Comparison of ENCODE assay signal across 8 cellular contexts in genomic region chr12:120686151-120686689, GRCh38. TPM values are rescaled to one million over a fixed set of nuclear protein-coding genes. Genes with fewer than 3 reads are reported as not detected.
DNase-seq lines count a peak whose midpoint lies in the region; ATAC-seq and TF ChIP-seq lines count a peak whose summit lies in the region.

No MANE protein-coding gene starts in this region.

- no peaks in the 10 kb centered on the region for H3K9me3 ChIP-seq in adrenal gland (replicated peaks in 1 of 3)
- no peaks in the 10 kb centered on the region for H3K9me3 ChIP-seq in heart right ventricle
- no peaks in the 10 kb centered on the region for H3K9me3 ChIP-seq in upper lobe of right lung

- H3K27me3 ChIP-seq in adrenal gland (no peaks in the 10 kb centered on the region), heart right ventricle (no peaks in the 10 kb centered on the region), upper lobe of right lung (no peaks in the 10 kb centered on the region)

- no peaks in the 10 kb centered on the region for H3K36me3 ChIP-seq in adrenal gland (replicated peaks in 1 of 2)
- no peaks in the 10 kb centered on the region for H3K36me3 ChIP-seq in heart right ventricle
- H3K36me3 ChIP-seq in upper lobe of right lung, result no peaks in the 10 kb centered on the region

- intact Hi-C loops in adrenal gland (cut with DNase I), result no loop called here
- intact Hi-C loops in heart right ventricle (cut with DNase I), result loop anchor here in 6 of 10 donors (2.0 to 5.0 kb wide), 4 partner anchors 25 to 39 kb away; partner anchors contain the start of gene UNC119B (in 1 of the 6)
- intact Hi-C loops in posterior cingulate gyrus (cut with DNase I), result loop anchor here (2.0 kb wide), 2 partner anchors 27 to 219 kb away; partner anchors contain the start of gene SPPL3
- intact Hi-C loops in upper lobe of right lung (cut with DNase I), result no loop called here

- peaks cover 29 to 44% of the 10 kb centered on the region in 2 donors for H3K4me1 ChIP-seq in adrenal gland (replicated peaks in 1 of 2)
- peaks cover 3 to 54% (median 41%) of the 10 kb centered on the region in 9 donors for H3K4me1 ChIP-seq in heart right ventricle
- peaks cover 20% of the 10 kb centered on the region for H3K4me1 ChIP-seq in upper lobe of right lung

- peak in 1 of 2 donors; percentile 59 for TF ChIP-seq POLR2A in adrenal gland (IDR thresholded peaks at IDR 0.05)

- H3K4me3 ChIP-seq in GM12865 (ENCODE audit: low read depth, low read length) (peak overlapping the region; percentile 79), adrenal gland (peak overlapping the region in 3 of 4 donors; percentile 59 to 92 (median 64)), heart right ventricle (peak overlapping the region; percentile 68 to 98 (median 90)), upper lobe of right lung (peak overlapping the region; percentile 91)

- TF ChIP-seq CTCF in GM12865 (IDR thresholded peaks at IDR 0.05; ENCODE audit: insufficient read depth, low read depth, low read length, missing control alignments) (no peak), adrenal gland (IDR thresholded peaks at IDR 0.05) (no peak), heart right ventricle (IDR thresholded peaks at IDR 0.05) (no peak), upper lobe of right lung (IDR thresholded peaks at IDR 0.05) (no peak)

- ATAC-seq in HG02763 (IDR thresholded peaks at IDR 0.05; ENCODE audit: unreplicated experiment), result peak; percentile 69
- peak; percentile 90 to 96 (median 95) for ATAC-seq in heart right ventricle
- peak; percentile 90 for ATAC-seq in upper lobe of right lung

- DNase-seq in GM12865 (ENCODE audit: low read depth), result peak; percentile 99
- DNase-seq in NCI-H1417 treated with DMSO at 0.1 percent for 48 hours (lab: John Stamatoyannopoulos, UW), result peak; percentile 84
- DNase-seq in SW 1271 (lab: John Stamatoyannopoulos, UW), result peak; percentile 95
- peak; percentile 98 to 99 (median 99) for DNase-seq in adrenal gland
- DNase-seq in heart right ventricle, result peak; percentile 97 to 98
- peak; percentile 98 to 100 (median 99) for DNase-seq in posterior cingulate gyrus
- peak; percentile 99 for DNase-seq in upper lobe of right lung

- peak overlapping the region; percentile 78 to 94 (median 85) for H3K27ac ChIP-seq in adrenal gland
- peak overlapping the region; percentile 50 to 95 (median 92) for H3K27ac ChIP-seq in heart right ventricle
- peak overlapping the region; percentile 88 for H3K27ac ChIP-seq in upper lobe of right lung

- WGBS in adrenal gland, 4 donors, result 0 to 1% (median 0%) methylated on average over 11 to 46 of the region's 46 CpGs
- WGBS in heart right ventricle, 2 donors, result 0 to 1% methylated on average over 46 of the region's 46 CpGs

RNA-seq across cellular contexts. Expression of gene MLEC, which starts 0.7 kb away (rescaled TPM):
- total RNA-seq in adrenal gland (100 to 1,000 TPM; 210 to 555 (median 303) TPM), heart right ventricle (100 to 1,000 TPM in 8 of 10 donors, 10 to 100 TPM in 2; 95.1 to 179 (median 118) TPM), upper lobe of right lung (115 TPM)
- polyA plus RNA-seq in adrenal gland (100 to 1,000 TPM in 1 of 3 donors, 10 to 100 TPM in 2; 68.3 to 286 (median 90.0) TPM), heart right ventricle (10 to 100 TPM; 35.3 to 59.2 TPM)

RNA-seq across cellular contexts. Expression of gene UNC119B, which starts 24.0 kb away (rescaled TPM):
- 10 to 100 TPM; 44.4 to 97.5 (median 70.0) TPM for total RNA-seq in adrenal gland
- polyA plus RNA-seq in adrenal gland, result 10 to 100 TPM; 14.0 to 43.9 (median 17.9) TPM
- total RNA-seq in heart right ventricle, result 10 to 100 TPM in 5 of 10 donors, 1 to 10 TPM in 5; 5.9 to 15.4 (median 9.6) TPM
- polyA plus RNA-seq in heart right ventricle, result 1 to 10 TPM; 5.0 to 9.5 TPM
- 23.0 TPM for total RNA-seq in upper lobe of right lung

RNA-seq across cellular contexts. Expression of gene ACADS, which starts 39.4 kb away (rescaled TPM):
- total RNA-seq in adrenal gland (100 to 1,000 TPM in 4 of 8 donors, 10 to 100 TPM in 4; 54.9 to 179 (median 97.4) TPM), heart right ventricle (100 to 1,000 TPM in 1 of 10 donors, 10 to 100 TPM in 9; 67.0 to 119 (median 77.9) TPM), upper lobe of right lung (20.9 TPM)
- polyA plus RNA-seq in adrenal gland (10 to 100 TPM in 2 of 3 donors, 1 to 10 TPM in 1; 6.2 to 68.4 (median 53.9) TPM), heart right ventricle (10 to 100 TPM; 64.4 to 69.0 TPM)

RNA-seq across cellular contexts. Expression of gene CABP1, which starts 45.8 kb away (rescaled TPM):
- total RNA-seq in adrenal gland, result 1 to 10 TPM in 6 of 8 donors, under 1 TPM in 1, not detected in 1; 0.42 to 3.9 (median 2.1) TPM
- polyA plus RNA-seq in adrenal gland, result 1 to 10 TPM; 2.3 to 5.1 (median 2.9) TPM
- total RNA-seq in heart right ventricle, result 1 to 10 TPM; 1.3 to 8.7 (median 3.0) TPM
- 10 to 100 TPM in 1 of 2 donors, 1 to 10 TPM in 1; 3.3 to 12.0 TPM for polyA plus RNA-seq in heart right ventricle
- total RNA-seq in upper lobe of right lung, result 0.23 TPM

Comparison
In these comparisons a context has a peak if more than half of its experiments do, and no peak if none do; other contexts are left out.
1. Peak in every context shown above with its lines: DNase-seq, ATAC-seq, H3K4me3 ChIP-seq and H3K27ac ChIP-seq.
2. intact Hi-C loops: an anchor here in heart right ventricle (2.0 to 5.0 kb wide) and posterior cingulate gyrus (2.0 kb wide); none called in adrenal gland and upper lobe of right lung.